ENCODE assay signal across 11 cellular contexts in genomic region chr14:68384335-68384734, GRCh38.
DNase-seq lines count a peak whose midpoint lies in the region; ATAC-seq, FAIRE-seq and TF ChIP-seq lines count a peak whose summit lies in the region.
"Had no signal": no experiment of that assay in that cellular context is flagged by ENCODE, and none has a peak within 500 bp of the region (broad histone marks: within the 10 kb centered on the region; RNA-seq: fewer than 3 reads in every experiment).

No MANE protein-coding gene starts in this region.

- H3K4me1 ChIP-seq in GM23248 (ENCODE audit: insufficient read depth) (peaks cover 37% of the 10 kb centered on the region), right cardiac atrium (ENCODE audit: control insufficient read depth, insufficient read depth, low read length) (peaks cover 2% of the 10 kb centered on the region), smooth muscle cell (ENCODE audit: low read depth) (peaks cover 21% of the 10 kb centered on the region), small intestine (ENCODE audit: control insufficient read depth in 2 of 2, insufficient read depth in 1 of 2, low read depth in 1 of 2, low read length in 1 of 2) (peaks cover 0 to 1% of the 10 kb centered on the region in 2 donors)

- H3K9me2 ChIP-seq in GM23248 (ENCODE audit: insufficient read depth): no peaks in the 10 kb centered on the region

- no peaks in the 10 kb centered on the region for H3K27me3 ChIP-seq in GM23248 (replicated peaks; ENCODE audit: insufficient read depth)
- no peaks in the 10 kb centered on the region for H3K27me3 ChIP-seq in WERI-Rb-1 (ENCODE audit: insufficient read depth, low read depth, severe bottlenecking)
- no peaks in the 10 kb centered on the region for H3K27me3 ChIP-seq in right cardiac atrium (ENCODE audit: control insufficient read depth, insufficient read depth)
- H3K27me3 ChIP-seq in smooth muscle cell (ENCODE audit: low read depth): no peaks in the 10 kb centered on the region
- no peaks in the 10 kb centered on the region for H3K27me3 ChIP-seq in small intestine (ENCODE audit: control insufficient read depth in 2 of 2, insufficient read depth in 2 of 2, low read length in 2 of 2)

- H3K4me2 ChIP-seq in GM23248 (ENCODE audit: unreplicated experiment) (no peak overlapping the region), smooth muscle cell (peak overlapping the region; percentile 40)

- DNase-seq in GM23248 (peak; percentile 81), WERI-Rb-1 (no peak), right cardiac atrium (peak; percentile 51 to 72 (median 68)), smooth muscle cell (lab: John Stamatoyannopoulos, UW; ENCODE audit: unreplicated experiment) (no peak), small intestine (no peak), mesenteric fat pad (ENCODE audit: low spot score) (no peak)
- DNase-seq: cortex of kidney, NCI-H1048 had no signal

- WGBS in GM23248 (ENCODE audit: low coverage in 1 of 2, low lambda C conversion rate in 2 of 2, missing lambda C conversion rate in 2 of 2), 2 experiments: 10 to 13% methylated on average over 6 of the region's 6 CpGs
- 39% methylated on average over 6 of the region's 6 CpGs for WGBS in right cardiac atrium
- 43% methylated on average over 6 of the region's 6 CpGs for WGBS in smooth muscle cell (ENCODE audit: low lambda C conversion rate)
- WGBS in small intestine, 3 donors: 59 to 78% (median 74%) methylated on average over 6 of the region's 6 CpGs

- H3K9ac ChIP-seq in GM23248 (peak overlapping the region; percentile 11; the same call in 1 of the 2 replicates), smooth muscle cell (ENCODE audit: low read depth) (no peak overlapping the region)

- ATAC-seq in right cardiac atrium (peak; percentile 92 to 95), HG03095 (IDR thresholded peaks at IDR 0.05; ENCODE audit: unreplicated experiment) (no peak), GM18502 (IDR thresholded peaks at IDR 0.05; ENCODE audit: poor library complexity, unreplicated experiment) (no peak)

- in situ Hi-C loops in GM23248 (cut with MboI): no loop called here

- intact Hi-C loops in right cardiac atrium (cut with DNase I): no loop called here

- H3F3A ChIP-seq in GM23248 (ENCODE audit: insufficient read depth) (peaks cover 17% of the 10 kb centered on the region), smooth muscle cell (ENCODE audit: low read depth) (peaks cover 10% of the 10 kb centered on the region)

- H3K27ac ChIP-seq in GM23248: peak overlapping the region; percentile 40
- H3K27ac ChIP-seq in WERI-Rb-1: peak overlapping the region; percentile 36
- peak overlapping the region; percentile 84 for H3K27ac ChIP-seq in right cardiac atrium (ENCODE audit: low read length)
- peak overlapping the region; percentile 76 for H3K27ac ChIP-seq in smooth muscle cell (ENCODE audit: low read depth)
- peak overlapping the region in 1 of 2 donors; percentile 83 for H3K27ac ChIP-seq in small intestine (ENCODE audit: low read depth in 1 of 2, low read length in 1 of 2)

- no peaks in the 10 kb centered on the region for H3K36me3 ChIP-seq in GM23248 (ENCODE audit: low read depth)
- H3K36me3 ChIP-seq in WERI-Rb-1: no peaks in the 10 kb centered on the region
- H3K36me3 ChIP-seq in smooth muscle cell (ENCODE audit: low read depth): no peaks in the 10 kb centered on the region
- H3K36me3 ChIP-seq in small intestine (ENCODE audit: control insufficient read depth in 2 of 2, insufficient read depth in 2 of 2, low read length in 2 of 2): no peaks in the 10 kb centered on the region

- FAIRE-seq in small intestine (lab: Jason Lieb, UNC): no peak
- FAIRE-seq: islet of Langerhans had no signal

- H3K79me2 ChIP-seq in GM23248 (ENCODE audit: insufficient read depth): no peaks in the 10 kb centered on the region
- H3K79me2 ChIP-seq in smooth muscle cell (ENCODE audit: low read depth): no peaks in the 10 kb centered on the region

- H3K4me3 ChIP-seq in GM23248 (no peak overlapping the region), WERI-Rb-1 (ENCODE audit: low read depth, low read length) (no peak overlapping the region), right cardiac atrium (ENCODE audit: low read length) (no peak overlapping the region), smooth muscle cell (no peak overlapping the region), small intestine (ENCODE audit: low read depth in 1 of 2, low read length in 2 of 2) (no peak overlapping the region)

- H2AFZ ChIP-seq in GM23248 (peak overlapping the region; percentile 26; the same call in 1 of the 2 replicates), smooth muscle cell (ENCODE audit: low read depth) (peak overlapping the region; percentile 24)

- H3K9me3 ChIP-seq in GM23248 (ENCODE audit: low read depth) (no peaks in the 10 kb centered on the region), WERI-Rb-1 (ENCODE audit: severe bottlenecking) (no peaks in the 10 kb centered on the region), right cardiac atrium (ENCODE audit: control insufficient read depth, low read length) (no peaks in the 10 kb centered on the region), smooth muscle cell (replicated peaks; ENCODE audit: low read depth) (no peaks in the 10 kb centered on the region), small intestine (ENCODE audit: control insufficient read depth, low read depth) (no peaks in the 10 kb centered on the region)

- no peak for TF ChIP-seq CTCF in WERI-Rb-1 (IDR thresholded peaks at IDR 0.05; ENCODE audit: low read depth, low read length)
- TF ChIP-seq CTCF in smooth muscle cell (IDR thresholded peaks at IDR 0.05; ENCODE audit: borderline replicate concordance, insufficient read depth, poor library complexity, severe bottlenecking): no peak

- H4K20me1 ChIP-seq in GM23248 (ENCODE audit: insufficient read depth) (no peaks in the 10 kb centered on the region), smooth muscle cell (ENCODE audit: low read depth) (no peaks in the 10 kb centered on the region)

Comparison
In these comparisons a context has a peak if more than half of its experiments do, and no peak if none do; other contexts are left out.
1. DNase-seq: peak in GM23248 (single experiment) and right cardiac atrium (3 of 3); none in WERI-Rb-1 (single experiment), smooth muscle cell (single experiment), small intestine (single experiment) and mesenteric fat pad (single experiment).
2. ATAC-seq: peak in right cardiac atrium (2 of 2); none in HG03095 (single experiment) and GM18502 (single experiment).